Comparison of ENCODE assay signal across 9 cellular contexts in the genomic region with DNA sequence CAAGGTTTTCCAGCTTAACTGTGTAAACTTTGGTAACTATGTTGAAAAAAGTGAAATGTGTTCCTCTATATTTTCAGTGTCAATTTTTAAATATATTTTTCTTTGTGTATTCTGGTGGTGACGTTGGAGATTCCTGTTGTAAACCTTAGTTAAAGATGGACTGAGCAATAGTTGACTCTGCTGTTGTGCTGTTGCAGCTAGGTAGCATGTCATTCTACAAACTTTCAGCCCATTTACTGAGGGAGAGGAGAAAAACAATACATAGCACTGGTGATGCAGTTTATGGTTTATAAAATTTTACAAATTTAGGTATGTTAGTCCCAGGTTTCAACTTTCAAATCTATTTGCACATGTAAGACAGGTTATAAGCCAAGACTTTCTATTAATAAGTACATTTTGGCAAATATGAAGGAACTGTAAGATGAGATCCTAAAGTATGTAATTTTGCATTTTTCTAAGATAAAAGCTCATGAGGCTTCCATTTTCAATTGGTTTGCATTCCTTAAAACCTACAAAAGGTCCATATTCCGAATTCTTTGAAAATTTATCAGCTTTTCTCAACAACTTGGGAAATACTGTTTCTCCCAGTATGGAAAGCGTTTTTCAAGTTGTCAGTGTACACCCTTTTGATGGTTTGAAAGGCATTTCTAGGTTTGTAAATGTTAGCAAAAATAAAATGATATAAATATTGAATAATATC. TPM values are rescaled to one million over a fixed set of nuclear protein-coding genes. Genes with fewer than 3 reads are reported as not detected.
DNase-seq lines count a peak whose midpoint lies in the region; ATAC-seq and TF ChIP-seq lines count a peak whose summit lies in the region.
"Had no signal": no experiment of that assay in that cellular context is flagged by ENCODE, and none has a peak within 500 bp of the region (broad histone marks: within the 10 kb centered on the region; RNA-seq: fewer than 3 reads in every experiment).

No MANE protein-coding gene starts in this region.

- H3K27ac ChIP-seq in AG04450 (ENCODE audit: low read depth, low read length), result no peak overlapping the region
- no peak overlapping the region for H3K27ac ChIP-seq in HUES64 (ENCODE audit: low read depth, low read length)
- peak overlapping the region; percentile 25 for H3K27ac ChIP-seq in brain microvascular endothelial cell
- no peak overlapping the region for H3K27ac ChIP-seq in mesodermal cell (ENCODE audit: low read depth, low read length, severe bottlenecking)

- H3K9me3 ChIP-seq in AG04450 (ENCODE audit: control insufficient read depth, insufficient read depth, low read length), result no peaks in the 10 kb centered on the region
- H3K9me3 ChIP-seq in HUES64 (ENCODE audit: insufficient read depth, low read depth, low read length), result no peaks in the 10 kb centered on the region
- no peaks in the 10 kb centered on the region for H3K9me3 ChIP-seq in mesodermal cell (ENCODE audit: control insufficient read depth, low read length)

- H3K4me3 ChIP-seq in AG04450 (ENCODE audit: low read depth, low read length) (peak overlapping the region; percentile 85), HUES64 (ENCODE audit: low read length) (peak overlapping the region; percentile 90), brain microvascular endothelial cell (ENCODE audit: low read depth, low read length) (peak overlapping the region; percentile 79), mesodermal cell (ENCODE audit: extremely low read depth, insufficient read depth, low read length, poor library complexity, severe bottlenecking) (peak overlapping the region; percentile 75)

- H3K4me1 ChIP-seq in HUES64 (ENCODE audit: insufficient read depth, low read length), result peaks cover 12% of the 10 kb centered on the region
- H3K4me1 ChIP-seq in mesodermal cell (ENCODE audit: control insufficient read depth, insufficient read depth, low read length, poor library complexity, severe bottlenecking), result peaks cover 28% of the 10 kb centered on the region

- CTCF ChIA-PET in AG04450 (lab: Charles Lee), result interaction anchor here (0.6 to 5.2 kb wide), 8 partner anchors 10 to 477 kb away, joined by 3 to 58 read pairs (median 4); no protein-coding TSS in a partner anchor

- peak overlapping the region; percentile 81; the same call in 1 of the 2 replicates for H3K9ac ChIP-seq in HUES64 (ENCODE audit: low read depth, low read length)

- ATAC-seq in left lobe of liver, result no peak

- in situ Hi-C loops in brain microvascular endothelial cell (cut with HindIII; ENCODE audit: low pct_ligation_motif_present, low sequenced_read_pairs), result no loop called here

- TF ChIP-seq CTCF in AG04450 (IDR thresholded peaks at IDR 0.05; ENCODE audit: low read depth, low read length), result no peak
- TF ChIP-seq CTCF in brain microvascular endothelial cell (IDR thresholded peaks at IDR 0.05; ENCODE audit: low read depth, low read length, missing control alignments), result no peak

- DNase-seq in AG04450 (ENCODE audit: low read depth, low spot score) (no peak), brain microvascular endothelial cell (no peak), left lobe of liver (ENCODE audit: low spot score) (no peak), NCI-H1105 treated with DMSO at 0.1 percent for 48 hours (lab: John Stamatoyannopoulos, UW) (no peak), DMS153 treated with DMSO at 0.1 percent for 48 hours (lab: John Stamatoyannopoulos, UW; ENCODE audit: unreplicated experiment) (no peak)
- no peak for DNase-seq in activated effector memory CD4-positive, alpha-beta T cell treated with anti-CD3 and anti-CD28 coated beads, Interleukin-2, amount 50 U/mL, for 16 hours
- DNase-seq: NCI-H1417 treated with DMSO at 0.1 percent for 48 hours had no signal

- H3K27me3 ChIP-seq in AG04450 (ENCODE audit: control insufficient read depth, insufficient read depth, low read length) (no peaks in the 10 kb centered on the region), HUES64 (ENCODE audit: insufficient read depth, low read length) (peaks cover 22% of the 10 kb centered on the region), brain microvascular endothelial cell (replicated peaks) (no peaks in the 10 kb centered on the region)

- H3K36me3 ChIP-seq in HUES64 (ENCODE audit: insufficient read depth, low read length) (no peaks in the 10 kb centered on the region), brain microvascular endothelial cell (replicated peaks) (no peaks in the 10 kb centered on the region), mesodermal cell (ENCODE audit: control insufficient read depth, insufficient read depth, low read length) (no peaks in the 10 kb centered on the region)

- WGBS in HUES64, result 73% methylated on average over 3 of the region's 3 CpGs
- WGBS in mesodermal cell (ENCODE audit: insufficient coverage in 2 of 2), 2 experiments, result 33% methylated on average over 1 of the region's 3 CpGs; no CpG with 5 or more reads in 1 of the 2 experiments

- POLR2A ChIA-PET in AG04450 (lab: Yijun Ruan, JAX), result no interaction called here

RNA-seq across cellular contexts. Expression of a gene that starts 1.5 kb away (rescaled TPM):
- 32.5 and 33.0 TPM in 2 replicates for polyA plus RNA-seq in AG04450 (2011; rRNA removed)
- polyA minus RNA-seq in AG04450 (2011; rRNA and poly(A)+ RNA removed), result 36.7 and 37.1 TPM in 2 replicates
- 18.6 TPM for polyA plus RNA-seq in HUES64 (2013, experiment 1 of 2)
- 18.6 TPM for polyA plus RNA-seq in HUES64 (2013, experiment 2 of 2)
- 48.8 TPM for polyA plus RNA-seq in mesodermal cell (2013, experiment 1 of 2)
- polyA plus RNA-seq in mesodermal cell (2013, experiment 2 of 2), result 46.2 TPM
- total RNA-seq in left lobe of liver, result 27.8 TPM
